ENCODE assay signal across 2 cellular contexts in the genomic region with DNA sequence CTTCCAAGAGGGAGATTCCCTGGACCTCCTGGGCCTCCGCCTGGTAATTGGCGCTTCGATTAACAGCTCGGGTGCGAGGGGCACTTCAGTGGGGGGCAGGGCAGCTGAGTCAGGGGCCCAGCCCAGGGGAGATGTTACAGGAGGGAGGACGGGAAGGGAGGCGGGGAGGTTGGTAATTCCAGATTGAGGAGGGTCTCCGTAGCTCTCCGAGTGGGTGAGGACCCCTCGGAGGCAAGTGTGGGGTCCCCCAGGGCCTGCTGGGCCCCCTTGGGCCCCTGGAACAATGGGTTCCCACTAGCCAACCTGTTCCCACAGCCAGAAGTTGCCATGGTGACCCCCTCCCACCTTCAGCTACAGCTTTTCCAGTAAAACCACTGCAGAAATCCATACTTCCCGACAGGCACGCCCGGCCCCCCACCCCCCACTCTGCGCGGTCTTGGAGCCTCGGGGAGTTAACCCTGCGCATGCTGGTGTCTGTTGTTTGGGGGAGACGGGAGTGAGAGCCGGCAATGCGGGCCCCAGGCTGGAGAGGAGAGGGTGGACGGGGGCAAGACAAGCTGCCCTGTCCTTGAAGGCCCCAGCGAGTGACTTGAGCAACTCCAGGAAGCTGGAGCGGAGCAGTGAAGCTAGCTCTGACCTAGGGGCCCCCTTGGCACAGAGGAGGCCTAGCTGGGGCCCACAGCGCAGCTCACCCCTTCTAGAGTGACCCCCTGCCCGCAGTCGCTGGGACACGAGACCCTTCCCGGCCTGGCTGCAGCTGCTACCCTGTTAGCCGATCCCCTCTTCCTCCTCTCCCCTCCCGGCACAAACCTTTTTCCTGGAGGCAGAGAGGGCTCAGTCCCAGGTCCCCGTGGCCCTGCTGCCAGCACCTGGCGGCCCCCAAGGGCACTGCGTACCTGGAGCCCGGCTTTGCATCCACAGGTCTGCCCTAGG.
A peak's percentile ranks its signal among the peaks of the same experiment; 100 is the strongest.
TF ChIP-seq lines count a peak whose summit lies in the region.

No MANE protein-coding gene starts in this region.

TF ChIP-seq in H1, 55 proteins besides CTCF, POLR2A, EP300 and RAD21:
- TF ChIP-seq EZH2 (IDR thresholded peaks at IDR 0.05; ENCODE audit: low read depth, low read length, severe bottlenecking) = peak; percentile 18
- no peak for TF ChIP-seq EGR1 (IDR thresholded peaks at IDR 0.05; ENCODE audit: borderline replicate concordance, low read depth, low read length)
- TF ChIP-seq SIRT6 (IDR thresholded peaks at IDR 0.05; ENCODE audit: low read length) = no peak
- TF ChIP-seq HDAC2 (IDR thresholded peaks at IDR 0.05; ENCODE audit: borderline replicate concordance in 1 of 2, low read depth in 2 of 2, low read length in 2 of 2) = peak in 1 of 2 experiments; percentile 29; a peak in 1 of 4 replicates
- TF ChIP-seq, protein P1, sequence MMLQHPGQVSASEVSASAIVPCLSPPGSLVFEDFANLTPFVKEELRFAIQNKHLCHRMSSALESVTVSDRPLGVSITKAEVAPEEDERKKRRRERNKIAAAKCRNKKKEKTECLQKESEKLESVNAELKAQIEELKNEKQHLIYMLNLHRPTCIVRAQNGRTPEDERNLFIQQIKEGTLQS (IDR thresholded peaks at IDR 0.05; ENCODE audit: insufficient read depth, low read depth, low read length) = no peak
- TF ChIP-seq CHD2 (IDR thresholded peaks at IDR 0.05; ENCODE audit: low read length) = no peak
- 0 out of 2 replicates have a peak, but pooled peaks have one; percentile 23 for TF ChIP-seq TAF1 (IDR thresholded peaks at IDR 0.05; ENCODE audit: low read depth, low read length)
- TF ChIP-seq KDM1A (IDR thresholded peaks at IDR 0.05; ENCODE audit: borderline replicate concordance, low read length) = no peak
- TF ChIP-seq CTBP2 (IDR thresholded peaks at IDR 0.05; ENCODE audit: borderline replicate concordance, insufficient read depth, insufficient read length, low read length) = no peak
- TF ChIP-seq CBX5 (IDR thresholded peaks at IDR 0.05; ENCODE audit: low read depth, low read length) = no peak
- TF ChIP-seq, protein P2, sequence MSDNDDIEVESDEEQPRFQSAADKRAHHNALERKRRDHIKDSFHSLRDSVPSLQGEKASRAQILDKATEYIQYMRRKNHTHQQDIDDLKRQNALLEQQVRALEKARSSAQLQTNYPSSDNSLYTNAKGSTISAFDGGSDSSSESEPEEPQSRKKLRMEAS (IDR thresholded peaks at IDR 0.05) = no peak
- TF ChIP-seq BRCA1 (IDR thresholded peaks at IDR 0.05; ENCODE audit: low read depth, low read length) = no peak

TF ChIP-seq in neural cell, 6 proteins besides CTCF, POLR2A, EP300 and RAD21:
- TF ChIP-seq, protein P3, sequence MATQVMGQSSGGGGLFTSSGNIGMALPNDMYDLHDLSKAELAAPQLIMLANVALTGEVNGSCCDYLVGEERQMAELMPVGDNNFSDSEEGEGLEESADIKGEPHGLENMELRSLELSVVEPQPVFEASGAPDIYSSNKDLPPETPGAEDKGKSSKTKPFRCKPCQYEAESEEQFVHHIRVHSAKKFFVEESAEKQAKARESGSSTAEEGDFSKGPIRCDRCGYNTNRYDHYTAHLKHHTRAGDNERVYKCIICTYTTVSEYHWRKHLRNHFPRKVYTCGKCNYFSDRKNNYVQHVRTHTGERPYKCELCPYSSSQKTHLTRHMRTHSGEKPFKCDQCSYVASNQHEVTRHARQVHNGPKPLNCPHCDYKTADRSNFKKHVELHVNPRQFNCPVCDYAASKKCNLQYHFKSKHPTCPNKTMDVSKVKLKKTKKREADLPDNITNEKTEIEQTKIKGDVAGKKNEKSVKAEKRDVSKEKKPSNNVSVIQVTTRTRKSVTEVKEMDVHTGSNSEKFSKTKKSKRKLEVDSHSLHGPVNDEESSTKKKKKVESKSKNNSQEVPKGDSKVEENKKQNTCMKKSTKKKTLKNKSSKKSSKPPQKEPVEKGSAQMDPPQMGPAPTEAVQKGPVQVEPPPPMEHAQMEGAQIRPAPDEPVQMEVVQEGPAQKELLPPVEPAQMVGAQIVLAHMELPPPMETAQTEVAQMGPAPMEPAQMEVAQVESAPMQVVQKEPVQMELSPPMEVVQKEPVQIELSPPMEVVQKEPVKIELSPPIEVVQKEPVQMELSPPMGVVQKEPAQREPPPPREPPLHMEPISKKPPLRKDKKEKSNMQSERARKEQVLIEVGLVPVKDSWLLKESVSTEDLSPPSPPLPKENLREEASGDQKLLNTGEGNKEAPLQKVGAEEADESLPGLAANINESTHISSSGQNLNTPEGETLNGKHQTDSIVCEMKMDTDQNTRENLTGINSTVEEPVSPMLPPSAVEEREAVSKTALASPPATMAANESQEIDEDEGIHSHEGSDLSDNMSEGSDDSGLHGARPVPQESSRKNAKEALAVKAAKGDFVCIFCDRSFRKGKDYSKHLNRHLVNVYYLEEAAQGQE (IDR thresholded peaks at IDR 0.05; ENCODE audit: borderline replicate concordance) = peak; percentile 86
- TF ChIP-seq POLR2AphosphoS5 (IDR thresholded peaks at IDR 0.05) (peak; percentile 20), SMC3 (conservative IDR thresholded peaks at IDR 0.05; ENCODE audit: poor library complexity) (no peak)
